In the genomic region with DNA sequence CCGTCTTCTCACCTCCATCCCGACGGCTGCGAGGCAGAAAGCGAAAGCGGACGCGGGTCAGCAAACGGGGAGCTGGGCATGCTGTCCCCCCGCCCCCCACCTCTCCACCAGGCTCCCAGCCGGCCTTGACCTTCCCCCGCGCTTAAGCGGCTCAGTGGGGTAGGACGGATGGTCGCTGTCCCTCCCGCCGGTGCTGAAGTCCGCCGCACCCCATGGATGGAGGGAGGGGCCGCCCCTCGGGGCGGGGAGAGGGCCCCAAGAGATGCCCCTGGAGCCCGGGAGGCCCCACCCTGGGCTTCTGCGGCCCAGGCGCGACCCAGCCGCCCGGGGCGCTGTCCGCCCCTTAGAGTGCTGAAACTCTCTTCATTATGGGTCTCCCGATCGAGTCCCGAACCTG, we compare ENCODE assay signal across 8 cellular contexts. TPM values are rescaled to one million over a fixed set of nuclear protein-coding genes. Genes with fewer than 3 reads are reported as not detected.
DNase-seq lines count a peak whose midpoint lies in the region; ATAC-seq and TF ChIP-seq lines count a peak whose summit lies in the region.

KCNB1 (minus strand) TSS at position 48 of the 397 bp plus-strand sequence. CDS start 188 bp downstream, outside the sequence.

- H3K36me3 Mint-ChIP-seq in Calu3 (ENCODE audit: insufficient read depth, unreplicated experiment) = peaks cover 5% of the 10 kb centered on the region
- no peaks in the 10 kb centered on the region for H3K36me3 Mint-ChIP-seq in activated naive CD8-positive, alpha-beta T cell treated with anti-CD3 and anti-CD28 coated beads for 36 hours

- H3K27ac ChIP-seq in RWPE1 (no peak within 1 kb of the TSS), heart right ventricle (no peak within 1 kb of the TSS)

- H3K9me3 Mint-ChIP-seq in Calu3 (ENCODE audit: low read depth, unreplicated experiment) = no peaks in the 10 kb centered on the region
- no peaks in the 10 kb centered on the region for H3K9me3 Mint-ChIP-seq in activated naive CD8-positive, alpha-beta T cell treated with anti-CD3 and anti-CD28 coated beads for 36 hours

- no peaks in the 10 kb centered on the region for H3K36me3 ChIP-seq in heart right ventricle

- no peak for TF ChIP-seq CTCF in Calu3 (IDR thresholded peaks at IDR 0.05; ENCODE audit: unreplicated experiment)
- no peak for TF ChIP-seq CTCF in RWPE1 (conservative IDR thresholded peaks at IDR 0.05; ENCODE audit: low read depth)
- peak in 2 of 9 donors; percentile 7 to 25 for TF ChIP-seq CTCF in heart right ventricle (IDR thresholded peaks at IDR 0.05)

- no peaks in the 10 kb centered on the region for H3K4me1 Mint-ChIP-seq in Calu3 (ENCODE audit: low read depth, unreplicated experiment)
- H3K4me1 Mint-ChIP-seq in activated naive CD8-positive, alpha-beta T cell treated with anti-CD3 and anti-CD28 coated beads for 36 hours = peaks cover 4% of the 10 kb centered on the region

- ATAC-seq in heart right ventricle (peak; percentile 70 to 87 (median 80)), HG02678 (IDR thresholded peaks at IDR 0.05; ENCODE audit: unreplicated experiment) (no peak)

- WGBS in heart right ventricle, 2 donors = 1 to 3% methylated on average over 33 to 34 of the region's 34 CpGs

- CTCF ChIA-PET in Calu3 (lab: Charles Lee) = interaction anchor here (1.1 kb wide), 1 partner anchor 31 kb away, joined by 3 read pairs; no protein-coding TSS in a partner anchor
- CTCF ChIA-PET in RWPE1 (lab: Yijun Ruan, JAX) = interaction anchor here (0.6 to 4.6 kb wide), 5 partner anchors 16 to 146 kb away, joined by 3 to 120 read pairs (median 37); no protein-coding TSS in a partner anchor

- H3K27me3 Mint-ChIP-seq in Calu3 (ENCODE audit: unreplicated experiment) = peaks cover 100% of the 10 kb centered on the region
- peaks cover 75% of the 10 kb centered on the region for H3K27me3 Mint-ChIP-seq in activated naive CD8-positive, alpha-beta T cell treated with anti-CD3 and anti-CD28 coated beads for 36 hours

- peak; percentile 49 for DNase-seq in Calu3
- peak; percentile 83 for DNase-seq in RWPE1 (ENCODE audit: low spot score)
- peak; percentile 61 for DNase-seq in activated naive CD8-positive, alpha-beta T cell treated with anti-CD3 and anti-CD28 coated beads for 36 hours
- DNase-seq in heart right ventricle = peak; percentile 58 to 60
- DNase-seq in posterior vena cava (ENCODE audit: low spot score) = peak; percentile 87
- no peak for DNase-seq in NCI-H345 treated with DMSO at 0.1 percent for 48 hours (lab: John Stamatoyannopoulos, UW; ENCODE audit: unreplicated experiment)
- no peak for DNase-seq in NCI-H1930 (lab: John Stamatoyannopoulos, UW)

- no peak within 1 kb of the TSS for H3K4me3 Mint-ChIP-seq in Calu3 (ENCODE audit: low read depth, unreplicated experiment)
- H3K4me3 Mint-ChIP-seq in activated naive CD8-positive, alpha-beta T cell treated with anti-CD3 and anti-CD28 coated beads for 36 hours = no peak within 1 kb of the TSS

- H3K27ac Mint-ChIP-seq in Calu3 (ENCODE audit: unreplicated experiment) = no peak within 1 kb of the TSS
- H3K27ac Mint-ChIP-seq in activated naive CD8-positive, alpha-beta T cell treated with anti-CD3 and anti-CD28 coated beads for 36 hours = no peak within 1 kb of the TSS

- H3K4me1 ChIP-seq in heart right ventricle = peaks cover 3 to 25% (median 14%) of the 10 kb centered on the region in 9 donors

- intact Hi-C loops in Calu3 (cut with micrococcal nuclease; ENCODE audit: unreplicated experiment) (no loop called here), heart right ventricle (cut with DNase I) (loop anchor here in 7 of 10 donors (1.0 to 10.0 kb wide), 7 partner anchors 35 to 148 kb away; no protein-coding TSS in a partner anchor), posterior vena cava (cut with DNase I) (loop anchor here (5.0 kb wide), 2 partner anchors 100 to 150 kb away; no protein-coding TSS in a partner anchor)

- no TSS peak for BruUV-seq in Calu3 (replicated peaks; lab: Mats Ljungman, UMichigan)

- POLR2A ChIA-PET in RWPE1 (lab: Yijun Ruan, JAX; ENCODE audit: low non-redundant PET) = no interaction called here

- peak within 1 kb of the TSS in 9 of 10 donors; percentile 42 to 62 (median 49) for H3K4me3 ChIP-seq in heart right ventricle

- peaks cover 0 to 61% (median 23%) of the 10 kb centered on the region in 7 donors for H3K27me3 ChIP-seq in heart right ventricle

- H3K9me3 ChIP-seq in heart right ventricle = no peaks in the 10 kb centered on the region

RNA-seq across cellular contexts. Expression of gene KCNB1, which starts in this region (rescaled TPM):
- not detected in 2 replicates for total RNA-seq in Calu3 (2022)
- total RNA-seq in activated naive CD8-positive, alpha-beta T cell treated with anti-CD3 and anti-CD28 coated beads for 36 hours = not detected
- total RNA-seq in heart right ventricle = 1 to 10 TPM in 8 of 10 donors, under 1 TPM in 2; 0.64 to 4.2 (median 1.2) TPM
- under 1 TPM; 0.80 to 0.99 TPM for polyA plus RNA-seq in heart right ventricle
- total RNA-seq in posterior vena cava = 1 to 10 TPM; 1.6 to 9.7 TPM

Comparison
In these comparisons a context has a peak if more than half of its experiments do, and no peak if none do; other contexts are left out.
1. Peak in DNase-seq in Calu3; RNA of the gene not detected or under 1 TPM.
2. Peak in DNase-seq in activated naive CD8-positive, alpha-beta T cell treated with anti-CD3 and anti-CD28 coated beads for 36 hours; RNA of the gene not detected or under 1 TPM.
3. DNase-seq: peak in RWPE1 (single experiment), heart right ventricle (2 of 2) and posterior vena cava (single experiment); none in NCI-H345 treated with DMSO at 0.1 percent for 48 hours (single experiment) and NCI-H1930 (0 of 2).